ENCODE assay signal across 23 cellular contexts in the genomic region with DNA sequence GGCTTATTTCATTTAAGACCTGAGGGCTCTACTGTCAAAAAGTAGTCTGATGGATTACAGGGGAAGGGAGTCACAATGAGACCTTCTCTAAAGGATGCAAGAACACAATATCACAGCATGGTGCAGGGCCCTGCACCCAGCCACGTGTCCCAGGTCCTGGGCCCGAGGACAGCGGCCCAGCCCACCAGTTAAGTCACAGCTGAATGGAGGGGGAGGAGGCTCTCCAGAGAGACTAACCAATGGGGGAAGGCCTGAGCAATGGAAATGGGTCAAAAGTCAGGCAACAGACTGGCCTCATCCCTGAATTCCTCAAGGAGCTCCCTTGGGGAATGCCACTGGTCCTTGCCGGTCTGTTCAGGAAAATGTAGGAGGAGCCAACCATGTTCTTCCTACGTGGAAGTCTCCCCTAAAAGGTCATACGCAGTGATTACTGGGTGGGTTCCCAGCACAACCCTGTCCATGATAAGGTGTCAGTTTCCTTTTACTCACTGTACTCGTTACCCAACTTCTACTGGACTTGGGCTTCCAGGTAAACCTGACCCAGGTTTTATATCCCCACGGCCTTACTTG. TPM values are rescaled to one million over a fixed set of nuclear protein-coding genes. Genes with fewer than 3 reads are reported as not detected.
DNase-seq lines count a peak whose midpoint lies in the region; ATAC-seq, FAIRE-seq and TF ChIP-seq lines count a peak whose summit lies in the region.
"Had no signal": no experiment of that assay in that cellular context is flagged by ENCODE, and none has a peak within 500 bp of the region (broad histone marks: within the 10 kb centered on the region; RNA-seq: fewer than 3 reads in every experiment).

No MANE protein-coding gene starts in this region.

- peaks cover 16% of the 10 kb centered on the region for H3K4me1 Mint-ChIP-seq in glutamatergic neuron (ENCODE audit: low read depth, unreplicated experiment)

- no peak overlapping the region; the same call in 1 of the 2 replicates for H2BK5ac ChIP-seq in H1 (ENCODE audit: low read depth, low read length)

- H3K23ac ChIP-seq in H1 (ENCODE audit: insufficient read length): no peak overlapping the region

- no peak overlapping the region for H3K27ac Mint-ChIP-seq in glutamatergic neuron (ENCODE audit: unreplicated experiment)
- H3K27ac Mint-ChIP-seq: CD4-positive, alpha-beta T cell had no signal

- H3K36me3 ChIP-seq in H7 (replicated peaks; ENCODE audit: control insufficient read depth, insufficient read depth, low read length) (no peaks in the 10 kb centered on the region), H1 (ENCODE audit: control insufficient read depth in 2 of 4, insufficient read depth in 4 of 4, low read length in 3 of 4) (no peaks in the 10 kb centered on the region), mucosa of descending colon (ENCODE audit: low read depth) (no peaks in the 10 kb centered on the region)
- H3K36me3 ChIP-seq: BLaER1, Peyer's patch had no signal

- H3K27me3 ChIP-seq in H7 (ENCODE audit: control insufficient read depth, insufficient read depth, low read length) (no peaks in the 10 kb centered on the region), H1 (replicated peaks in 1 of 4; ENCODE audit: control insufficient read depth in 3 of 4, extremely low read depth in 1 of 4, insufficient read depth in 3 of 4, low read length in 3 of 4) (no peaks in the 10 kb centered on the region)
- H3K27me3 ChIP-seq: BLaER1, Peyer's patch had no signal

- H2AK5ac ChIP-seq in H1 (ENCODE audit: low read depth, low read length): no peak overlapping the region

- TF ChIP-seq EP300 in H1 (IDR thresholded peaks at IDR 0.05; ENCODE audit: borderline replicate concordance in 1 of 2, low read depth in 2 of 2, low read length in 2 of 2): no peak

- H3K9me3 ChIP-seq in H1 (ENCODE audit: insufficient read depth in 2 of 2, low read depth in 1 of 2, low read length in 1 of 2) (no peaks in the 10 kb centered on the region), mucosa of descending colon (no peaks in the 10 kb centered on the region)
- H3K9me3 ChIP-seq: Peyer's patch had no signal

- H2BK12ac ChIP-seq in H1 (ENCODE audit: low read depth, low read length): 0 out of 2 replicates have a peak overlapping the region, but pooled peaks have one; percentile 43

- H3K14ac ChIP-seq in H1 (ENCODE audit: insufficient read length): no peak overlapping the region

- H3K4ac ChIP-seq in H1 (replicated peaks; ENCODE audit: insufficient read length, low read depth, low read length): no peak overlapping the region

- H3K79me1 ChIP-seq in H1 (ENCODE audit: low read depth, low read length): no peaks in the 10 kb centered on the region

- H4K91ac ChIP-seq in H1 (replicated peaks; ENCODE audit: insufficient read length, low read length): no peak overlapping the region

- no peaks in the 10 kb centered on the region for H3K79me2 ChIP-seq in H1 (ENCODE audit: control insufficient read depth in 1 of 2, insufficient read depth in 2 of 2, low read length in 2 of 2)

- H3K18ac ChIP-seq in H1 (ENCODE audit: extremely low read depth, low read length): no peak overlapping the region

- H3K27ac ChIP-seq in H1 (ENCODE audit: low read depth, low read length): no peak overlapping the region
- H3K27ac ChIP-seq: BLaER1, GM23248, Peyer's patch had no signal

- intact Hi-C loops in mucosa of descending colon (cut with DNase I, micrococcal nuclease): no loop called here

- H3K36me3 Mint-ChIP-seq in glutamatergic neuron (ENCODE audit: unreplicated experiment): peaks cover 8% of the 10 kb centered on the region

- H3K4me2 ChIP-seq in H1 (ENCODE audit: insufficient read depth in 1 of 2, low read depth in 2 of 2, low read length in 2 of 2): no peak overlapping the region
- H3K4me2 ChIP-seq: BLaER1 had no signal

- no peak overlapping the region for H2BK15ac ChIP-seq in H1 (ENCODE audit: low read length)

- H2AFZ ChIP-seq in H1 (ENCODE audit: low read length): no peak overlapping the region
- H2AFZ ChIP-seq: GM23248 had no signal

- no peak overlapping the region for H3K9ac ChIP-seq in H1 (replicated peaks in 1 of 4; ENCODE audit: extremely low read depth in 1 of 4, low read depth in 3 of 4, low read length in 3 of 4)
- H3K9ac ChIP-seq: BLaER1, GM23248 had no signal

- no peak for TF ChIP-seq POLR2A in H1 (IDR thresholded peaks at IDR 0.05; ENCODE audit: control extremely low read depth in 1 of 2, low read depth in 2 of 2, low read length in 2 of 2)

- no peak overlapping the region for H2BK20ac ChIP-seq in H1 (ENCODE audit: low read length)

- peak; percentile 49 for DNase-seq in H7
- DNase-seq in NCI-H69 (lab: John Stamatoyannopoulos, UW): peak; percentile 36
- DNase-seq in H1 (ENCODE audit: low read depth in 1 of 2, low spot score in 2 of 2): no peak
- DNase-seq in mesenteric fat pad (ENCODE audit: low spot score): peak; percentile 18
- no peak for DNase-seq in amygdala (lab: John Stamatoyannopoulos, UW)
- DNase-seq in glutamatergic neuron: no peak
- no peak for DNase-seq in mucosa of descending colon
- DNase-seq in NCI-H82 (lab: John Stamatoyannopoulos, UW): no peak
- DNase-seq: CD4-positive, alpha-beta T cell; COR-L47; DND-41; GM23248; Kasumi-1; NCI-H187 treated with DMSO at 0.1 percent for 48 hours; NCI-H2107; NCI-H510A; Peyer's patch had no signal

- WGBS in H1 (ENCODE audit: extremely low coverage in 1 of 2, insufficient coverage in 1 of 2, insufficient read length in 1 of 2, insufficient replicate concordance in 2 of 2, low coverage in 1 of 2, low lambda C conversion rate in 2 of 2, missing lambda C conversion rate in 1 of 2), 2 experiments: 80% methylated on average over 8 of the region's 8 CpGs; no CpG with 5 or more reads in 1 of the 2 experiments

- H2BK120ac ChIP-seq in H1 (replicated peaks; ENCODE audit: low read depth, low read length): no peak overlapping the region

- no peak overlapping the region for H4K8ac ChIP-seq in H1 (ENCODE audit: extremely low read depth, insufficient read depth, low read length)

- FAIRE-seq in H1 (lab: Jason Lieb, UNC): no peak
- FAIRE-seq: GM12891 had no signal

- no peak overlapping the region for H3K56ac ChIP-seq in H1 (replicated peaks; ENCODE audit: insufficient read length, low read depth, low read length)

- H3K4me3 Mint-ChIP-seq in glutamatergic neuron (ENCODE audit: unreplicated experiment): no peak overlapping the region
- H3K4me3 Mint-ChIP-seq: CD4-positive, alpha-beta T cell had no signal

- TF ChIP-seq CTCF in H1 (IDR thresholded peaks at IDR 0.05; ENCODE audit: control extremely low read depth in 1 of 3, insufficient read depth in 1 of 3, low read depth in 1 of 3, low read length in 3 of 3) (no peak), glutamatergic neuron (IDR thresholded peaks at IDR 0.05; ENCODE audit: partially characterized antibody, unreplicated experiment) (no peak), mucosa of descending colon (IDR thresholded peaks at IDR 0.05) (no peak)

- peaks cover 3% of the 10 kb centered on the region for H3K9me3 Mint-ChIP-seq in glutamatergic neuron (ENCODE audit: unreplicated experiment)

- peaks cover 2% of the 10 kb centered on the region for H3K27me3 Mint-ChIP-seq in glutamatergic neuron (ENCODE audit: unreplicated experiment)

- H3K4me3 ChIP-seq in H7 (ENCODE audit: insufficient read depth, low read depth, low read length) (no peak overlapping the region), H1 (ENCODE audit: extremely low read depth in 1 of 4, insufficient read depth in 2 of 4, low read depth in 3 of 4, low read length in 4 of 4) (no peak overlapping the region), mucosa of descending colon (no peak overlapping the region)
- H3K4me3 ChIP-seq: BLaER1, GM23248, Peyer's patch had no signal

- H3K4me1 ChIP-seq in H1 (replicated peaks in 1 of 4; ENCODE audit: control insufficient read depth in 3 of 4, insufficient read depth in 4 of 4, low read length in 3 of 4) (0 out of 7 replicates have a peak, but pooled peaks cover 0 to 2% (median 0%) of the 10 kb centered on the region in 4 experiments), mucosa of descending colon (ENCODE audit: low read depth) (no peaks in the 10 kb centered on the region)
- H3K4me1 ChIP-seq: Peyer's patch had no signal

- ATAC-seq in mucosa of descending colon: no peak
- ATAC-seq: HCT116 had no signal

- TF ChIP-seq RAD21 in H1 (IDR thresholded peaks at IDR 0.05 in 1 of 2, conservative IDR thresholded peaks at IDR 0.05 in 1 of 2; ENCODE audit: low read depth in 2 of 2, low read length in 2 of 2): no peak

- CTCF ChIA-PET in H1 (lab: Charles Lee; ENCODE audit: partially characterized antibody): interaction anchor here (1.3 to 1.6 kb wide), 2 partner anchors 75 to 109 kb away, joined by 3 read pairs; no protein-coding TSS in a partner anchor

- POLR2A ChIA-PET in H1 (lab: Charles Lee; ENCODE audit: partially characterized antibody): no interaction called here

- no peaks in the 10 kb centered on the region for H4K20me1 ChIP-seq in H1 (replicated peaks in 1 of 2; ENCODE audit: control insufficient read depth in 1 of 2, insufficient read depth in 2 of 2, low read length in 2 of 2)
- H4K20me1 ChIP-seq: BLaER1 had no signal

- no peaks in the 10 kb centered on the region for H3K23me2 ChIP-seq in H1 (ENCODE audit: low read depth, low read length)

- no peak overlapping the region for H4K5ac ChIP-seq in H1 (ENCODE audit: insufficient read length, low read depth, low read length)

TF ChIP-seq in H1, 55 proteins besides CTCF, POLR2A, EP300 and RAD21:
- TF ChIP-seq, protein P1, sequence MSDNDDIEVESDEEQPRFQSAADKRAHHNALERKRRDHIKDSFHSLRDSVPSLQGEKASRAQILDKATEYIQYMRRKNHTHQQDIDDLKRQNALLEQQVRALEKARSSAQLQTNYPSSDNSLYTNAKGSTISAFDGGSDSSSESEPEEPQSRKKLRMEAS (IDR thresholded peaks at IDR 0.05): 0 out of 2 replicates have a peak, but pooled peaks have one; percentile 25
- TF ChIP-seq ASH2L (IDR thresholded peaks at IDR 0.05; ENCODE audit: low read length): no peak

RNA-seq across cellular contexts. Expression of a gene that starts 28.3 kb away (rescaled TPM):
- total RNA-seq in H7 (2014; rRNA removed; shearing (Covaris generic)): 0.63 and 0.73 TPM in 2 replicates
- 3.7 and 3.8 TPM in 2 replicates for total RNA-seq in H1 (2021; fragmentation: NEBNext Ultra II Directional; extraction: Animal tissue kit (Norgen Biotek cat#: 25700))
- polyA plus RNA-seq in H1 (2011; rRNA removed): 3.2 and 3.4 TPM in 2 replicates
- 3.0 TPM for polyA plus RNA-seq in H1 (2011; cell fraction: cytosol; rRNA removed)
- 2.2 TPM for polyA plus RNA-seq in H1 (2011; cell fraction: nucleus; rRNA removed)
- 2.0 to 2.3 TPM (median 2.1 TPM) in 4 replicates for polyA plus RNA-seq in H1 (2012, experiment 1 of 2)
- polyA plus RNA-seq in H1 (2012, experiment 2 of 2): 3.0 TPM
- polyA plus RNA-seq in H1 (2013, experiment 1 of 2): 1.5 TPM
- polyA plus RNA-seq in H1 (2013, experiment 2 of 2): 1.7 TPM
- 1.9 and 2.0 TPM in 2 replicates for polyA minus RNA-seq in H1 (2011; rRNA and poly(A)+ RNA removed)
- polyA minus RNA-seq in H1 (2011; cell fraction: cytosol; rRNA and poly(A)+ RNA removed): 1.7 TPM
- 1.9 TPM for polyA minus RNA-seq in H1 (2011; cell fraction: nucleus; rRNA and poly(A)+ RNA removed)
- total RNA-seq in mesenteric fat pad (122 TPM), glutamatergic neuron (ENCODE audit: unreplicated experiment) (13.8 TPM), mucosa of descending colon (1 to 10 TPM in 2 of 3 donors, under 1 TPM in 1; 0.84 to 3.3 (median 2.3) TPM)
- total RNA-seq: G401, GM23248, MCF 10A, OCI-LY7 had no signal
- polyA plus RNA-seq: GM23248 had no signal

Comparison
In these comparisons a context has a peak if more than half of its experiments do, and no peak if none do; other contexts are left out.
1. DNase-seq: peak in H7 (single experiment), NCI-H69 (single experiment) and mesenteric fat pad (single experiment); none in H1 (0 of 2), amygdala (0 of 56), glutamatergic neuron (single experiment), mucosa of descending colon (0 of 3) and NCI-H82 (single experiment).